ENCODE assay signal across 9 cellular contexts in genomic region chr20:48621256-48622078, GRCh38.
DNase-seq lines count a peak whose midpoint lies in the region; ATAC-seq, FAIRE-seq and TF ChIP-seq lines count a peak whose summit lies in the region.
"Had no signal": no experiment of that assay in that cellular context is flagged by ENCODE, and none has a peak within 500 bp of the region (broad histone marks: within the 10 kb centered on the region; RNA-seq: fewer than 3 reads in every experiment).

No MANE protein-coding gene starts in this region.

- peaks cover 11% of the 10 kb centered on the region for H3K4me1 ChIP-seq in DND-41 (ENCODE audit: insufficient read depth, low read length)
- peaks cover 9 to 22% of the 10 kb centered on the region in 2 experiments; a peak in 4 of 5 replicates for H3K4me1 ChIP-seq in K562 (replicated peaks in 1 of 2; ENCODE audit: control insufficient read depth in 2 of 2, insufficient read depth in 2 of 2, low read length in 2 of 2)

- TF ChIP-seq EP300 in K562 (IDR thresholded peaks at IDR 0.05; ENCODE audit: low read length) = peak; percentile 66

- BruUV-seq in K562 (replicated peaks; lab: Mats Ljungman, UMichigan) = no TSS peak

- no peak for TF ChIP-seq RAD21 in K562 (CRISPR knock-in tag; conservative IDR thresholded peaks at IDR 0.05 in 1 of 2, IDR thresholded peaks at IDR 0.05 in 1 of 2)

- H3K79me2 ChIP-seq in DND-41 (ENCODE audit: insufficient read depth, low read length) = no peaks in the 10 kb centered on the region
- no peaks in the 10 kb centered on the region for H3K79me2 ChIP-seq in K562 (ENCODE audit: control insufficient read depth, insufficient read depth, low read length)

- DNase-seq in DND-41 (no peak), HTR-8/SVneo (ENCODE audit: insufficient read length, low spot score) (peak; percentile 63), K562 (ENCODE audit: extremely low read depth in 1 of 4, low spot score in 3 of 4) (peak; percentile 27 to 46 (median 35)), natural killer cell (no peak), NCI-H2171 (lab: John Stamatoyannopoulos, UW) (no peak), NCI-H2196 (lab: John Stamatoyannopoulos, UW; ENCODE audit: unreplicated experiment) (no peak)
- no peak for DNase-seq in activated CD4-positive, CD25-positive, alpha-beta regulatory T cell treated with anti-CD3 and anti-CD28 coated beads, Interleukin-2, amount 50 U/mL, for 72 hours

- in situ Hi-C loops in K562 (cut with MboI) = no loop called here

- no peak overlapping the region for H2AFZ ChIP-seq in DND-41 (ENCODE audit: low read depth, low read length)
- peak overlapping the region; percentile 51 for H2AFZ ChIP-seq in K562 (ENCODE audit: low read depth, low read length)

- peak; percentile 21; the same call in 1 of the 3 replicates for ATAC-seq in DND-41 (ENCODE audit: insufficient read depth, low read depth)
- peak; percentile 69 for ATAC-seq in K562
- peak; percentile 36 to 56 (median 41) for ATAC-seq in natural killer cell
- ATAC-seq in GM18519 (IDR thresholded peaks at IDR 0.05; ENCODE audit: low FRiP score, unreplicated experiment) = no peak

- H3K36me3 Mint-ChIP-seq in natural killer cell = peaks cover 13% of the 10 kb centered on the region

- H3K36me3 ChIP-seq in DND-41 (ENCODE audit: insufficient read depth, low read length) (no peaks in the 10 kb centered on the region), K562 (ENCODE audit: control insufficient read depth, insufficient read depth, low read length) (0 out of 3 replicates have a peak, but pooled peaks cover 2% of the 10 kb centered on the region)

- H3K9me3 ChIP-seq in DND-41 (ENCODE audit: insufficient read depth, low read length, severe bottlenecking) (no peaks in the 10 kb centered on the region), K562 (replicated peaks; ENCODE audit: control insufficient read depth, insufficient read depth, low read depth, low read length) (no peaks in the 10 kb centered on the region)
- H3K9me3 ChIP-seq: upper lobe of left lung had no signal

- H3K9me3 Mint-ChIP-seq in natural killer cell = no peaks in the 10 kb centered on the region

- H3K27ac ChIP-seq in DND-41 (ENCODE audit: low read length) (no peak overlapping the region), K562 (ENCODE audit: extremely low read depth, low read depth, low read length) (peak overlapping the region; percentile 51; the same call in 1 of the 3 replicates)
- H3K27ac ChIP-seq: upper lobe of left lung had no signal

- CTCF ChIA-PET in K562 (lab: Yijun Ruan, JAX; ENCODE audit: low intra/inter-chr PET ratio) = interaction anchor here (0.6 to 2.3 kb wide), 10 partner anchors 76 to 1869 kb away, joined by 3 to 22 read pairs (median 5); no protein-coding TSS in a partner anchor

- H4K20me1 ChIP-seq in DND-41 (ENCODE audit: insufficient read depth, low read length) (0 out of 2 replicates have a peak, but pooled peaks cover 3% of the 10 kb centered on the region), K562 (replicated peaks; ENCODE audit: control insufficient read depth, insufficient read depth, low read length) (0 out of 2 replicates have a peak, but pooled peaks cover 3% of the 10 kb centered on the region)

- H3K4me3 ChIP-seq in DND-41 (ENCODE audit: low read depth in 1 of 2, low read length in 2 of 2) (no peak overlapping the region), K562 (no peak overlapping the region)

- FAIRE-seq in HTR-8/SVneo (lab: Jason Lieb, UNC) = peak; percentile 74
- no peak for FAIRE-seq in K562 (lab: Jason Lieb, UNC)

- H3K9ac ChIP-seq in DND-41 (ENCODE audit: low read depth, low read length) (no peak overlapping the region), K562 (ENCODE audit: insufficient read depth in 1 of 2, low read depth in 2 of 2, low read length in 2 of 2) (peak overlapping the region in 1 of 2 experiments; percentile 74; a peak in 2 of 4 replicates)

- no peaks in the 10 kb centered on the region for H3K9me1 ChIP-seq in K562 (ENCODE audit: control insufficient read depth, insufficient read depth, low read length)

- H3K4me2 ChIP-seq in DND-41 (ENCODE audit: insufficient read depth, low read length) (no peak overlapping the region), K562 (ENCODE audit: insufficient read depth, low read length) (peak overlapping the region; percentile 39)

- peaks cover 29 to 34% of the 10 kb centered on the region in 2 donors for H3K4me1 Mint-ChIP-seq in natural killer cell

- H3K27me3 ChIP-seq in DND-41 (ENCODE audit: insufficient read depth, low read length, poor library complexity) (no peaks in the 10 kb centered on the region), K562 (ENCODE audit: control insufficient read depth in 2 of 2, insufficient read depth in 2 of 2, low read length in 2 of 2) (peaks cover 0 to 24% of the 10 kb centered on the region in 2 experiments; a peak in 3 of 5 replicates)
- H3K27me3 ChIP-seq: upper lobe of left lung had no signal

- intact Hi-C loops in K562 (cut with micrococcal nuclease) (loop anchor here (2.0 to 5.0 kb wide), 3 partner anchors 897 to 959 kb away; no protein-coding TSS in a partner anchor), natural killer cell (cut with micrococcal nuclease) (loop anchor here (1.0 to 5.0 kb wide), 3 partner anchors 895 to 958 kb away; no protein-coding TSS in a partner anchor)

- TF ChIP-seq CTCF in DND-41 (IDR thresholded peaks at IDR 0.05; ENCODE audit: borderline replicate concordance, extremely low read depth, low read length, poor library complexity, severe bottlenecking) (no peak), K562 (IDR thresholded peaks at IDR 0.05 in 2 of 3, conservative IDR thresholded peaks at IDR 0.05 in 1 of 3; ENCODE audit: insufficient read depth in 2 of 3, low read depth in 1 of 3, low read length in 3 of 3) (no peak; a peak in 1 of 6 replicates), natural killer cell (IDR thresholded peaks at IDR 0.05) (peak; percentile 54)

- peak overlapping the region; percentile 71 for H3K4me3 Mint-ChIP-seq in natural killer cell

- 33% methylated on average over 25 of the region's 25 CpGs for WGBS in K562 (ENCODE audit: insufficient coverage, low coverage, missing lambda C conversion rate)

- POLR2A ChIA-PET in K562 (lab: Yijun Ruan, JAX) = no interaction called here

- no peak for TF ChIP-seq POLR2A in K562 (conservative IDR thresholded peaks at IDR 0.05)

- peak overlapping the region; percentile 71 to 79 for H3K27ac Mint-ChIP-seq in natural killer cell

- H3K27me3 Mint-ChIP-seq in natural killer cell (ENCODE audit: low read depth in 2 of 2) = no peaks in the 10 kb centered on the region

TF ChIP-seq in K562, 482 proteins besides CTCF, POLR2A, EP300 and RAD21 (continues in another document):
- TF ChIP-seq TAF9B (IDR thresholded peaks at IDR 0.05; ENCODE audit: partially characterized antibody) (no peak), RBM17 (IDR thresholded peaks at IDR 0.05; ENCODE audit: borderline replicate concordance, low read depth, low read length) (no peak), JUN (IDR thresholded peaks at IDR 0.05; ENCODE audit: borderline replicate concordance, low read depth, low read length) (no peak), JUN (CRISPR knock-in tag; IDR thresholded peaks at IDR 0.05; ENCODE audit: borderline replicate concordance) (no peak)

Comparison
In these comparisons a context has a peak if more than half of its experiments do, and no peak if none do; other contexts are left out.
1. DNase-seq: peak in HTR-8/SVneo (single experiment) and K562 (4 of 4); none in DND-41 (single experiment), natural killer cell (single experiment), NCI-H2171 (single experiment), NCI-H2196 (single experiment) and activated CD4-positive, CD25-positive, alpha-beta regulatory T cell treated with anti-CD3 and anti-CD28 coated beads, Interleukin-2, amount 50 U/mL, for 72 hours (single experiment).